37 cellular contexts compared by ENCODE assay signal in the genomic region with DNA sequence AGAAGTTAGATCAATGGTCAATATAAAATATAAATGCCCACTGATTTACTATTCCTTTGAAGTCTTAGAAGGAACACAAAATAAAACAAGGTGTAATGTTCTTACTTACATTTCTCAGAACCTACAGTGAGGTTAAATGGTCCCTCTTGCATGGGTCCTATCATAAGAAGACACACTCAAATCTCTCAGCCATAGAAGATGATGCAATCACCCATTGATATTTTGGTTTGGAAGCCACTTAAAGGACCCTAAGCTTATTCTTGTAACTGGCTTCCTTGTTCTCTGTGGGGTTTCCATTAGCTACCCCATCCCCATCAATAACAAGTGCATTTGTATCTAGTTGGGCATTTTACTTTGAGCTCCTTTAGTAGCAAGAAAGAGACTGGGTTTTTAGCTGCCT. TPM values are rescaled to one million over a fixed set of nuclear protein-coding genes. Genes with fewer than 3 reads are reported as not detected.
"Had no signal": no experiment of that assay in that cellular context is flagged by ENCODE, and none has a peak within 500 bp of the region (broad histone marks: within the 10 kb centered on the region; RNA-seq: fewer than 3 reads in every experiment).

No MANE protein-coding gene starts in this region.

- ATAC-seq: activated CD4-positive, alpha-beta T cell treated with anti-CD3 and anti-CD28 coated beads for 36 hours; activated CD8-positive, alpha-beta memory T cell treated with anti-CD3 and anti-CD28 coated beads, Interleukin-2, amount 10 ng/mL, durations not matched to agents 7 days and 5 days; activated CD8-positive, alpha-beta T cell treated with anti-CD3 and anti-CD28 coated beads, Interleukin-2, amount 10 ng/mL, durations not matched to agents 7 days and 5 days; activated naive CD8-positive, alpha-beta T cell treated with anti-CD3 and anti-CD28 coated beads, Interleukin-2, amount 50 U/mL, for 24 hours had no signal

- H3K27me3 Mint-ChIP-seq: activated B cell treated with CpG ODN at 0.5 μM for 24 hours; activated CD4-positive, alpha-beta memory T cell treated with anti-CD3 and anti-CD28 coated beads, Interleukin-2, amount 10 ng/mL, durations not matched to agents 7 days and 5 days; activated CD4-positive, alpha-beta T cell treated with anti-CD3 and anti-CD28 coated beads for 36 hours; activated CD4-positive, alpha-beta T cell treated with anti-CD3 and anti-CD28 coated beads, Interleukin-2, amount 10 ng/mL, durations not matched to agents 7 days and 5 days; activated CD8-positive, alpha-beta memory T cell treated with anti-CD3 and anti-CD28 coated beads, Interleukin-2, amount 10 ng/mL, durations not matched to agents 7 days and 5 days; activated naive CD4-positive, alpha-beta T cell treated with anti-CD3 and anti-CD28 coated beads, Interleukin-2, amount 10 ng/mL, durations not matched to agents 7 days and 5 days; activated naive CD4-positive, alpha-beta T cell treated with anti-CD3 and anti-CD28 coated beads, Interleukin-2, amount 50 U/mL, for 24 hours; activated naive CD8-positive, alpha-beta T cell; activated naive CD8-positive, alpha-beta T cell treated with anti-CD3 and anti-CD28 coated beads, Interleukin-2, amount 10 ng/mL, durations not matched to agents 7 days and 5 days; activated naive CD8-positive, alpha-beta T cell treated with anti-CD3 and anti-CD28 coated beads, Interleukin-2, amount 50 U/mL, for 24 hours; activated T-cell treated with anti-CD3 and anti-CD28 coated beads, Interleukin-2, amount 50 U/mL, for 24 hours had no signal

- DNase-seq: activated B cell treated with CpG ODN at 0.5 μM for 24 hours; activated CD4-positive, alpha-beta memory T cell treated with anti-CD3 and anti-CD28 coated beads, Interleukin-2, amount 10 ng/mL, durations not matched to agents 7 days and 5 days; activated CD4-positive, alpha-beta T cell treated with anti-CD3 and anti-CD28 coated beads for 1 hour; activated CD4-positive, alpha-beta T cell treated with anti-CD3 and anti-CD28 coated beads for 36 hours; activated CD4-positive, alpha-beta T cell treated with anti-CD3 and anti-CD28 coated beads for 48 hours; activated CD4-positive, alpha-beta T cell treated with anti-CD3 and anti-CD28 coated beads, Interleukin-2, amount 10 ng/mL, durations not matched to agents 7 days and 5 days; activated CD4-positive, alpha-beta T cell treated with anti-CD3 and anti-CD28 coated beads, Interleukin-2, amount 50 U/mL, for 48 hours; activated CD8-positive, alpha-beta memory T cell treated with anti-CD3 and anti-CD28 coated beads for 24 hours; activated CD8-positive, alpha-beta memory T cell treated with anti-CD3 and anti-CD28 coated beads, Interleukin-2, amount 10 ng/mL, durations not matched to agents 7 days and 5 days; activated CD8-positive, alpha-beta memory T cell treated with anti-CD3 and anti-CD28 coated beads, Interleukin-2, amount 50 U/mL, for 48 hours; activated CD8-positive, alpha-beta T cell treated with anti-CD3 and anti-CD28 coated beads, Interleukin-2, amount 10 ng/mL, durations not matched to agents 7 days and 5 days; activated effector memory CD4-positive, alpha-beta T cell treated with Interleukin-2 at 50 U/mL for 16 hours; activated gamma-delta T cell; activated naive CD4-positive, alpha-beta T cell treated with anti-CD3 and anti-CD28 coated beads, Interleukin-2, amount 10 ng/mL, durations not matched to agents 7 days and 5 days; activated naive CD4-positive, alpha-beta T cell treated with Interleukin-2 at 50 U/mL for 16 hours; activated naive CD8-positive, alpha-beta T cell treated with anti-CD3 and anti-CD28 coated beads, Interleukin-2, amount 10 ng/mL, durations not matched to agents 7 days and 5 days; activated naive CD8-positive, alpha-beta T cell treated with anti-CD3 and anti-CD28 coated beads, Interleukin-2, amount 50 U/mL, for 24 hours; activated T-cell treated with anti-CD3 and anti-CD28 coated beads, Interleukin-2, amount 50 U/mL, for 24 hours; activated T-cell treated with anti-CD3 and anti-CD28 coated beads, Interleukin-2, amount 50 U/mL, for 48 hours; amygdala; anterior cingulate cortex; central memory CD4-positive, alpha-beta T cell; T-helper 1 cell; T-helper 2 cell; T-helper 9 cell had no signal

- H3K4me3 ChIP-seq: ascending aorta, cardiac muscle cell had no signal

- FAIRE-seq: bronchial epithelial cell, TTC549 had no signal

- H3K27me3 ChIP-seq: ascending aorta, cardiac muscle cell had no signal

- H3K27ac ChIP-seq: ascending aorta, cardiac muscle cell, VCaP had no signal

- H3K4me1 ChIP-seq: ascending aorta had no signal

- H3K27ac Mint-ChIP-seq: activated B cell treated with CpG ODN at 0.5 μM for 24 hours; activated CD4-positive, alpha-beta memory T cell treated with anti-CD3 and anti-CD28 coated beads, Interleukin-2, amount 10 ng/mL, durations not matched to agents 7 days and 5 days; activated CD4-positive, alpha-beta T cell treated with anti-CD3 and anti-CD28 coated beads for 36 hours; activated CD4-positive, alpha-beta T cell treated with anti-CD3 and anti-CD28 coated beads, Interleukin-2, amount 10 ng/mL, durations not matched to agents 7 days and 5 days; activated CD8-positive, alpha-beta memory T cell treated with anti-CD3 and anti-CD28 coated beads, Interleukin-2, amount 10 ng/mL, durations not matched to agents 7 days and 5 days; activated CD8-positive, alpha-beta T cell treated with anti-CD3 and anti-CD28 coated beads, Interleukin-2, amount 10 ng/mL, durations not matched to agents 7 days and 5 days; activated naive CD4-positive, alpha-beta T cell treated with anti-CD3 and anti-CD28 coated beads, Interleukin-2, amount 10 ng/mL, durations not matched to agents 7 days and 5 days; activated naive CD4-positive, alpha-beta T cell treated with anti-CD3 and anti-CD28 coated beads, Interleukin-2, amount 50 U/mL, for 24 hours; activated naive CD8-positive, alpha-beta T cell; activated naive CD8-positive, alpha-beta T cell treated with anti-CD3 and anti-CD28 coated beads, Interleukin-2, amount 10 ng/mL, durations not matched to agents 7 days and 5 days; activated naive CD8-positive, alpha-beta T cell treated with anti-CD3 and anti-CD28 coated beads, Interleukin-2, amount 50 U/mL, for 24 hours; activated T-cell treated with anti-CD3 and anti-CD28 coated beads, Interleukin-2, amount 50 U/mL, for 24 hours; activated T-helper 2 cell treated with anti-CD3 and anti-CD28 coated beads, Interferon-gamma antibody, Interleukin-2, Interleukin-4, amounts not matched to agents 10 μg/mL and 5 μg/mL and 100 μg/mL, durations not matched to agents 14 hours and 24 hours and 36 hours; brain; T-helper 1 cell treated with Interleukin-12 subunit alpha and Interleukin-12 subunit beta and Interleukin-4 antibody, amounts not matched to agents 30 μg/mL and 1 μg/mL, for 36 hours; T-helper 2 cell treated with Interferon-gamma antibody and Interleukin-4, amounts not matched to agents 5 μg/mL and 100 μg/mL, for 36 hours had no signal

- H3K4me3 Mint-ChIP-seq: activated B cell treated with CpG ODN at 0.5 μM for 24 hours; activated CD4-positive, alpha-beta memory T cell treated with anti-CD3 and anti-CD28 coated beads, Interleukin-2, amount 10 ng/mL, durations not matched to agents 7 days and 5 days; activated CD4-positive, alpha-beta T cell treated with anti-CD3 and anti-CD28 coated beads for 36 hours; activated CD4-positive, alpha-beta T cell treated with anti-CD3 and anti-CD28 coated beads, Interleukin-2, amount 10 ng/mL, durations not matched to agents 7 days and 5 days; activated CD8-positive, alpha-beta memory T cell treated with anti-CD3 and anti-CD28 coated beads, Interleukin-2, amount 10 ng/mL, durations not matched to agents 7 days and 5 days; activated CD8-positive, alpha-beta T cell treated with anti-CD3 and anti-CD28 coated beads, Interleukin-2, amount 10 ng/mL, durations not matched to agents 7 days and 5 days; activated naive CD4-positive, alpha-beta T cell treated with anti-CD3 and anti-CD28 coated beads, Interleukin-2, amount 10 ng/mL, durations not matched to agents 7 days and 5 days; activated naive CD4-positive, alpha-beta T cell treated with anti-CD3 and anti-CD28 coated beads, Interleukin-2, amount 50 U/mL, for 24 hours; activated naive CD8-positive, alpha-beta T cell; activated naive CD8-positive, alpha-beta T cell treated with anti-CD3 and anti-CD28 coated beads, Interleukin-2, amount 10 ng/mL, durations not matched to agents 7 days and 5 days; activated naive CD8-positive, alpha-beta T cell treated with anti-CD3 and anti-CD28 coated beads, Interleukin-2, amount 50 U/mL, for 24 hours; activated T-cell treated with anti-CD3 and anti-CD28 coated beads, Interleukin-2, amount 50 U/mL, for 24 hours; brain; T-helper 1 cell treated with Interleukin-12 subunit alpha and Interleukin-12 subunit beta and Interleukin-4 antibody, amounts not matched to agents 30 μg/mL and 1 μg/mL, for 36 hours; T-helper 2 cell treated with Interferon-gamma antibody and Interleukin-4, amounts not matched to agents 5 μg/mL and 100 μg/mL, for 36 hours had no signal

- H3K9me3 Mint-ChIP-seq: activated CD4-positive, alpha-beta memory T cell treated with anti-CD3 and anti-CD28 coated beads, Interleukin-2, amount 10 ng/mL, durations not matched to agents 7 days and 5 days; activated CD4-positive, alpha-beta T cell treated with anti-CD3 and anti-CD28 coated beads, Interleukin-2, amount 10 ng/mL, durations not matched to agents 7 days and 5 days; activated naive CD4-positive, alpha-beta T cell treated with anti-CD3 and anti-CD28 coated beads, Interleukin-2, amount 10 ng/mL, durations not matched to agents 7 days and 5 days; activated naive CD4-positive, alpha-beta T cell treated with anti-CD3 and anti-CD28 coated beads, Interleukin-2, amount 50 U/mL, for 24 hours; activated naive CD8-positive, alpha-beta T cell treated with anti-CD3 and anti-CD28 coated beads, Interleukin-2, amount 10 ng/mL, durations not matched to agents 7 days and 5 days; activated T-helper 2 cell treated with anti-CD3 and anti-CD28 coated beads, Interferon-gamma antibody, Interleukin-2, Interleukin-4, amounts not matched to agents 10 μg/mL and 5 μg/mL and 100 μg/mL, durations not matched to agents 14 hours and 24 hours and 36 hours; T-helper 1 cell treated with Interleukin-12 subunit alpha and Interleukin-12 subunit beta and Interleukin-4 antibody, amounts not matched to agents 30 μg/mL and 1 μg/mL, for 36 hours; T-helper 2 cell treated with Interferon-gamma antibody and Interleukin-4, amounts not matched to agents 5 μg/mL and 100 μg/mL, for 36 hours had no signal

- H3K36me3 ChIP-seq: ascending aorta, cardiac muscle cell had no signal

- H3K4me1 Mint-ChIP-seq: activated B cell treated with CpG ODN at 0.5 μM for 24 hours; activated CD4-positive, alpha-beta memory T cell treated with anti-CD3 and anti-CD28 coated beads, Interleukin-2, amount 10 ng/mL, durations not matched to agents 7 days and 5 days; activated CD4-positive, alpha-beta T cell treated with anti-CD3 and anti-CD28 coated beads for 36 hours; activated CD4-positive, alpha-beta T cell treated with anti-CD3 and anti-CD28 coated beads, Interleukin-2, amount 10 ng/mL, durations not matched to agents 7 days and 5 days; activated CD8-positive, alpha-beta memory T cell treated with anti-CD3 and anti-CD28 coated beads, Interleukin-2, amount 10 ng/mL, durations not matched to agents 7 days and 5 days; activated naive CD4-positive, alpha-beta T cell treated with anti-CD3 and anti-CD28 coated beads, Interleukin-2, amount 10 ng/mL, durations not matched to agents 7 days and 5 days; activated naive CD4-positive, alpha-beta T cell treated with anti-CD3 and anti-CD28 coated beads, Interleukin-2, amount 50 U/mL, for 24 hours; activated naive CD8-positive, alpha-beta T cell treated with anti-CD3 and anti-CD28 coated beads, Interleukin-2, amount 10 ng/mL, durations not matched to agents 7 days and 5 days; activated naive CD8-positive, alpha-beta T cell treated with anti-CD3 and anti-CD28 coated beads, Interleukin-2, amount 50 U/mL, for 24 hours; brain had no signal

RNA-seq across cellular contexts. Expression of a gene that starts 15.1 kb away (rescaled TPM):
- total RNA-seq: activated CD4-positive, alpha-beta memory T cell treated with anti-CD3 and anti-CD28 coated beads, Interleukin-2, amount 10 ng/mL, durations not matched to agents 7 days and 5 days; activated CD8-positive, alpha-beta T cell treated with anti-CD3 and anti-CD28 coated beads, Interleukin-2, amount 10 ng/mL, durations not matched to agents 7 days and 5 days; activated T-helper 2 cell treated with anti-CD3 and anti-CD28 coated beads, Interferon-gamma antibody, Interleukin-2, Interleukin-4, amounts not matched to agents 10 μg/mL and 5 μg/mL and 100 μg/mL, durations not matched to agents 14 hours and 24 hours and 36 hours; ascending aorta; bronchial epithelial cell; cardiac muscle cell; cerebellum had no signal
- polyA plus RNA-seq: cardiac muscle cell had no signal
